ENCODE assay signal across 23 cellular contexts in genomic region chr12:103905730-103906349, GRCh38. TPM values are rescaled to one million over a fixed set of nuclear protein-coding genes. Genes with fewer than 3 reads are reported as not detected.
DNase-seq lines count a peak whose midpoint lies in the region; ATAC-seq, FAIRE-seq and TF ChIP-seq lines count a peak whose summit lies in the region.
"Had no signal": no experiment of that assay in that cellular context is flagged by ENCODE, and none has a peak within 500 bp of the region (broad histone marks: within the 10 kb centered on the region; RNA-seq: fewer than 3 reads in every experiment).

No MANE protein-coding gene starts in this region.

- H3K9me3 Mint-ChIP-seq in activated CD8-positive, alpha-beta T cell treated with anti-CD3 and anti-CD28 coated beads, Interleukin-2, amount 10 ng/mL, durations not matched to agents 7 days and 5 days (ENCODE audit: insufficient read depth): no peaks in the 10 kb centered on the region
- H3K9me3 Mint-ChIP-seq in immature natural killer cell: no peaks in the 10 kb centered on the region
- H3K9me3 Mint-ChIP-seq: GM23338, nephron progenitor cell had no signal

- no peaks in the 10 kb centered on the region for H3K79me2 ChIP-seq in Karpas-422 (ENCODE audit: low read length)

- H4K20me1 ChIP-seq in Karpas-422 (ENCODE audit: insufficient read depth, low read depth, low read length): no peaks in the 10 kb centered on the region

- intact Hi-C loops in dorsolateral prefrontal cortex (cut with DNase I): no loop called here

- FAIRE-seq in GM12891 (lab: Jason Lieb, UNC): peak; percentile 54
- FAIRE-seq: A204.1 had no signal

- H3K4me3 Mint-ChIP-seq in activated CD8-positive, alpha-beta T cell treated with anti-CD3 and anti-CD28 coated beads, Interleukin-2, amount 10 ng/mL, durations not matched to agents 7 days and 5 days: no peak overlapping the region
- no peak overlapping the region for H3K4me3 Mint-ChIP-seq in immature natural killer cell
- H3K4me3 Mint-ChIP-seq: CD14-positive monocyte, GM23338, nephron progenitor cell had no signal

- H3K27me3 ChIP-seq in Karpas-422 (ENCODE audit: low read length) (no peaks in the 10 kb centered on the region), dorsolateral prefrontal cortex (no peaks in the 10 kb centered on the region)
- H3K27me3 ChIP-seq: brain microvascular endothelial cell, vagina had no signal

- H3K36me3 ChIP-seq in Karpas-422 (ENCODE audit: insufficient read depth, low read length): no peaks in the 10 kb centered on the region
- H3K36me3 ChIP-seq: brain microvascular endothelial cell, vagina had no signal

- peak; percentile 51 to 57 for ATAC-seq in activated CD4-positive, CD25-positive, alpha-beta regulatory T cell treated with anti-CD3 and anti-CD28 coated beads, Interleukin-2, amount 50 U/mL, for 24 hours
- ATAC-seq in activated CD8-positive, alpha-beta T cell treated with anti-CD3 and anti-CD28 coated beads, Interleukin-2, amount 10 ng/mL, durations not matched to agents 7 days and 5 days: no peak
- ATAC-seq in esophagus mucosa: peak; percentile 73
- ATAC-seq: GM23338 had no signal

- peak overlapping the region; percentile 60 for H3K27ac Mint-ChIP-seq in activated CD8-positive, alpha-beta T cell treated with anti-CD3 and anti-CD28 coated beads, Interleukin-2, amount 10 ng/mL, durations not matched to agents 7 days and 5 days
- peak overlapping the region in 1 of 6 donors; percentile 8 for H3K27ac Mint-ChIP-seq in immature natural killer cell
- H3K27ac Mint-ChIP-seq: GM23338, nephron progenitor cell had no signal

- no peak overlapping the region for H3K27ac ChIP-seq in Karpas-422 (ENCODE audit: low read length)
- H3K27ac ChIP-seq in dorsolateral prefrontal cortex: no peak overlapping the region
- H3K27ac ChIP-seq: brain microvascular endothelial cell, vagina had no signal

- no peak overlapping the region for H2AFZ ChIP-seq in Karpas-422 (ENCODE audit: low read length)
- H2AFZ ChIP-seq: GM23338 had no signal

- H3K9me2 ChIP-seq in Karpas-422 (replicated peaks; ENCODE audit: insufficient read depth, low read length): no peaks in the 10 kb centered on the region

- POLR2A ChIA-PET in activated CD8-positive, alpha-beta T cell treated with anti-CD3 and anti-CD28 coated beads, Interleukin-2, amount 10 ng/mL, durations not matched to agents 7 days and 5 days (lab: Charles Lee): interaction anchor here (0.8 kb wide), 1 partner anchor 9 kb away, joined by 3 read pairs; no protein-coding TSS in a partner anchor

- H3K9ac ChIP-seq in Karpas-422 (ENCODE audit: low read length): no peak overlapping the region

- TF ChIP-seq CTCF in dorsolateral prefrontal cortex (IDR thresholded peaks at IDR 0.05 in 54 of 56, conservative IDR thresholded peaks at IDR 0.05 in 2 of 56; ENCODE audit: low read depth in 1 of 56, partially characterized antibody in 56 of 56): no peak

- H3K9me3 ChIP-seq in Karpas-422 (ENCODE audit: low read length): no peaks in the 10 kb centered on the region
- H3K9me3 ChIP-seq: vagina had no signal

- no peaks in the 10 kb centered on the region for H3K4me1 ChIP-seq in Karpas-422 (ENCODE audit: low read length)
- H3K4me1 ChIP-seq: vagina had no signal

- TF ChIP-seq POLR2A in GM12891 (IDR thresholded peaks at IDR 0.05; ENCODE audit: low read depth, low read length): no peak

- DNase-seq in activated CD4-positive, CD25-positive, alpha-beta regulatory T cell (lab: John Stamatoyannopoulos, UW): no peak
- DNase-seq in GM12891 (ENCODE audit: insufficient read length, low spot score) (no peak), Karpas-422 (no peak), immature natural killer cell (no peak), dorsolateral prefrontal cortex (no peak)
- DNase-seq in activated CD8-positive, alpha-beta T cell treated with anti-CD3 and anti-CD28 coated beads, Interleukin-2, amount 10 ng/mL, durations not matched to agents 7 days and 5 days: no peak
- DNase-seq: activated CD4-positive, alpha-beta T cell treated with anti-CD3 and anti-CD28 coated beads for 48 hours; activated gamma-delta T cell; brain microvascular endothelial cell; dermis blood vessel endothelial cell; DND-41; head of caudate nucleus; NCI-H1092 treated with DMSO at 0.1 percent for 48 hours; nephron progenitor cell; SHP77 treated with DMSO at 0.1 percent for 48 hours; stimulated activated CD4-positive, alpha-beta T cell treated with anti-CD3 and anti-CD28 coated beads, Interleukin-15, amount 100 ng/mL, for 24 hours; T-helper 9 cell had no signal

- H3K4me3 ChIP-seq in Karpas-422 (ENCODE audit: low read length) (no peak overlapping the region), dorsolateral prefrontal cortex (no peak overlapping the region)
- H3K4me3 ChIP-seq: GM23338, vagina had no signal

- H3K4me1 Mint-ChIP-seq in activated CD8-positive, alpha-beta T cell treated with anti-CD3 and anti-CD28 coated beads, Interleukin-2, amount 10 ng/mL, durations not matched to agents 7 days and 5 days (ENCODE audit: low read depth): peaks cover 28% of the 10 kb centered on the region
- H3K4me1 Mint-ChIP-seq in immature natural killer cell: no peaks in the 10 kb centered on the region
- H3K4me1 Mint-ChIP-seq: CD14-positive monocyte, nephron progenitor cell had no signal

- no peak overlapping the region for H3K4me2 ChIP-seq in Karpas-422 (ENCODE audit: low read depth, low read length, poor library complexity, severe bottlenecking)
- H3K4me2 ChIP-seq: GM23338 had no signal

- CTCF ChIA-PET in activated CD8-positive, alpha-beta T cell treated with anti-CD3 and anti-CD28 coated beads, Interleukin-2, amount 10 ng/mL, durations not matched to agents 7 days and 5 days (lab: Charles Lee): no interaction called here

- H3K36me3 Mint-ChIP-seq in activated CD8-positive, alpha-beta T cell treated with anti-CD3 and anti-CD28 coated beads, Interleukin-2, amount 10 ng/mL, durations not matched to agents 7 days and 5 days (ENCODE audit: low read depth): no peaks in the 10 kb centered on the region
- no peaks in the 10 kb centered on the region for H3K36me3 Mint-ChIP-seq in immature natural killer cell
- H3K36me3 Mint-ChIP-seq: CD14-positive monocyte had no signal

- no peaks in the 10 kb centered on the region for H3K27me3 Mint-ChIP-seq in activated CD8-positive, alpha-beta T cell treated with anti-CD3 and anti-CD28 coated beads, Interleukin-2, amount 10 ng/mL, durations not matched to agents 7 days and 5 days (ENCODE audit: low read depth)
- H3K27me3 Mint-ChIP-seq in immature natural killer cell (ENCODE audit: low read depth in 3 of 3): peaks cover 0 to 8% (median 2%) of the 10 kb centered on the region in 3 donors

TF ChIP-seq in GM12891, 5 proteins besides CTCF, POLR2A, EP300 and RAD21:
- TF ChIP-seq POU2F2 (IDR thresholded peaks at IDR 0.05; ENCODE audit: low read depth, low read length): no peak; the same call in 1 of the 2 replicates
- TF ChIP-seq POLR2AphosphoS5 (IDR thresholded peaks at IDR 0.05; ENCODE audit: low read depth, low read length): no peak
- no peak for TF ChIP-seq TAF1 (IDR thresholded peaks at IDR 0.05; ENCODE audit: low read depth, low read length)
- TF ChIP-seq PAX5 (IDR thresholded peaks at IDR 0.05; ENCODE audit: insufficient read depth, low read length, severe bottlenecking): no peak
- no peak for TF ChIP-seq SPI1 (IDR thresholded peaks at IDR 0.05; ENCODE audit: low read depth, low read length)

RNA-seq across cellular contexts. Expression of gene HSP90B1, which starts 24.4 kb away (rescaled TPM):
- 375 TPM for polyA plus RNA-seq in GM12891 (2012; ENCODE audit: low read depth, missing spikeins)
- total RNA-seq in activated CD8-positive, alpha-beta T cell treated with anti-CD3 and anti-CD28 coated beads, Interleukin-2, amount 10 ng/mL, durations not matched to agents 7 days and 5 days: 100 to 1,000 TPM; 336 to 343 TPM
- total RNA-seq in esophagus mucosa: 219 TPM
- total RNA-seq in Karpas-422 (2014; rRNA removed; shearing (Covaris generic); ENCODE audit: low replicate concordance): 327 and 334 TPM in 2 replicates
- 100 to 1,000 TPM; 192 to 349 (median 263) TPM for polyA plus RNA-seq in immature natural killer cell
- total RNA-seq in dorsolateral prefrontal cortex: 100 to 1,000 TPM; 164 to 489 (median 276) TPM

RNA-seq across cellular contexts. Expression of gene TDG, which starts 59.8 kb away (rescaled TPM):
- 20.0 TPM for polyA plus RNA-seq in GM12891 (2012; ENCODE audit: low read depth, missing spikeins)
- 10 to 100 TPM; 33.5 to 37.7 TPM for total RNA-seq in activated CD8-positive, alpha-beta T cell treated with anti-CD3 and anti-CD28 coated beads, Interleukin-2, amount 10 ng/mL, durations not matched to agents 7 days and 5 days
- 20.4 TPM for total RNA-seq in esophagus mucosa
- total RNA-seq in Karpas-422 (2014; rRNA removed; shearing (Covaris generic); ENCODE audit: low replicate concordance): 28.0 and 38.9 TPM in 2 replicates
- 10 to 100 TPM; 26.6 to 30.1 (median 26.8) TPM for polyA plus RNA-seq in immature natural killer cell
- 10 to 100 TPM in 119 of 120 experiments, 1 to 10 TPM in 1; 9.9 to 22.2 (median 15.5) TPM for total RNA-seq in dorsolateral prefrontal cortex
